14 cellular contexts compared by ENCODE assay signal in genomic region chr11:102470257-102470656, GRCh38. TPM values are rescaled to one million over a fixed set of nuclear protein-coding genes. Genes with fewer than 3 reads are reported as not detected.
A peak's percentile ranks its signal among the peaks of the same experiment; 100 is the strongest.
DNase-seq lines count a peak whose midpoint lies in the region; ATAC-seq and TF ChIP-seq lines count a peak whose summit lies in the region.
"Had no signal": no experiment of that assay in that cellular context is flagged by ENCODE, and none has a peak within 500 bp of the region (broad histone marks: within the 10 kb centered on the region; RNA-seq: fewer than 3 reads in every experiment).

No MANE protein-coding gene starts in this region.

- peaks cover 9% of the 10 kb centered on the region for H3K36me3 Mint-ChIP-seq in activated naive CD4-positive, alpha-beta T cell treated with anti-CD3 and anti-CD28 coated beads, Interleukin-2, amount 10 ng/mL, durations not matched to agents 7 days and 5 days
- H3K36me3 Mint-ChIP-seq in activated naive CD4-positive, alpha-beta T cell treated with anti-CD3 and anti-CD28 coated beads, Interleukin-2, amount 50 U/mL, for 24 hours, result no peaks in the 10 kb centered on the region
- H3K36me3 Mint-ChIP-seq in stimulated activated memory B cell treated with anti-CD40 and anti-IgM and Interleukin-4, amounts not matched to agents 10 μg/mL and 1 μg/mL and 100 μg/mL, for 72 hours, result no peaks in the 10 kb centered on the region

- peaks cover 24% of the 10 kb centered on the region for H3K4me1 ChIP-seq in upper lobe of right lung

- peak overlapping the region; percentile 64 for H3K4me3 Mint-ChIP-seq in activated naive CD4-positive, alpha-beta T cell treated with anti-CD3 and anti-CD28 coated beads, Interleukin-2, amount 10 ng/mL, durations not matched to agents 7 days and 5 days
- H3K4me3 Mint-ChIP-seq in activated naive CD4-positive, alpha-beta T cell treated with anti-CD3 and anti-CD28 coated beads, Interleukin-2, amount 50 U/mL, for 24 hours, result peak overlapping the region; percentile 49
- H3K4me3 Mint-ChIP-seq in stimulated activated memory B cell treated with anti-CD40 and anti-IgM and Interleukin-4, amounts not matched to agents 10 μg/mL and 1 μg/mL and 100 μg/mL, for 72 hours, result no peak overlapping the region
- H3K4me3 Mint-ChIP-seq: neural crest cell had no signal

- peaks cover 97% of the 10 kb centered on the region for H3K4me1 Mint-ChIP-seq in activated naive CD4-positive, alpha-beta T cell treated with anti-CD3 and anti-CD28 coated beads, Interleukin-2, amount 10 ng/mL, durations not matched to agents 7 days and 5 days
- H3K4me1 Mint-ChIP-seq in activated naive CD4-positive, alpha-beta T cell treated with anti-CD3 and anti-CD28 coated beads, Interleukin-2, amount 50 U/mL, for 24 hours, result peaks cover 89% of the 10 kb centered on the region
- peaks cover 61% of the 10 kb centered on the region for H3K4me1 Mint-ChIP-seq in stimulated activated memory B cell treated with anti-CD40 and anti-IgM and Interleukin-4, amounts not matched to agents 10 μg/mL and 1 μg/mL and 100 μg/mL, for 72 hours
- H3K4me1 Mint-ChIP-seq: neural crest cell had no signal

- no peaks in the 10 kb centered on the region for H3K36me3 ChIP-seq in upper lobe of right lung
- H3K36me3 ChIP-seq: upper lobe of left lung had no signal

- no peak for ATAC-seq in stimulated activated memory B cell treated with anti-CD40 and anti-IgM and Interleukin-4, amounts not matched to agents 10 μg/mL and 1 μg/mL and 100 μg/mL, for 72 hours
- ATAC-seq in upper lobe of right lung (no peak), GM21786 (IDR thresholded peaks at IDR 0.05; ENCODE audit: unreplicated experiment) (no peak)

- no peak for TF ChIP-seq CTCF in upper lobe of right lung (IDR thresholded peaks at IDR 0.05)

- no peaks in the 10 kb centered on the region for H3K27me3 Mint-ChIP-seq in activated naive CD4-positive, alpha-beta T cell treated with anti-CD3 and anti-CD28 coated beads, Interleukin-2, amount 10 ng/mL, durations not matched to agents 7 days and 5 days
- H3K27me3 Mint-ChIP-seq in activated naive CD4-positive, alpha-beta T cell treated with anti-CD3 and anti-CD28 coated beads, Interleukin-2, amount 50 U/mL, for 24 hours, result no peaks in the 10 kb centered on the region
- peaks cover 9% of the 10 kb centered on the region for H3K27me3 Mint-ChIP-seq in stimulated activated memory B cell treated with anti-CD40 and anti-IgM and Interleukin-4, amounts not matched to agents 10 μg/mL and 1 μg/mL and 100 μg/mL, for 72 hours

- peak overlapping the region; percentile 82 for H3K27ac Mint-ChIP-seq in activated naive CD4-positive, alpha-beta T cell treated with anti-CD3 and anti-CD28 coated beads, Interleukin-2, amount 10 ng/mL, durations not matched to agents 7 days and 5 days
- peak overlapping the region; percentile 44 for H3K27ac Mint-ChIP-seq in activated naive CD4-positive, alpha-beta T cell treated with anti-CD3 and anti-CD28 coated beads, Interleukin-2, amount 50 U/mL, for 24 hours
- peak overlapping the region; percentile 74 for H3K27ac Mint-ChIP-seq in stimulated activated memory B cell treated with anti-CD40 and anti-IgM and Interleukin-4, amounts not matched to agents 10 μg/mL and 1 μg/mL and 100 μg/mL, for 72 hours

- no peaks in the 10 kb centered on the region for H3K9me3 ChIP-seq in upper lobe of right lung
- H3K9me3 ChIP-seq: upper lobe of left lung had no signal

- intact Hi-C loops in upper lobe of right lung (cut with DNase I), result no loop called here

- CTCF ChIA-PET in activated naive CD4-positive, alpha-beta T cell treated with anti-CD3 and anti-CD28 coated beads, Interleukin-2, amount 10 ng/mL, durations not matched to agents 7 days and 5 days (lab: Charles Lee), result no interaction called here

- no peaks in the 10 kb centered on the region for H3K9me3 Mint-ChIP-seq in activated naive CD4-positive, alpha-beta T cell treated with anti-CD3 and anti-CD28 coated beads, Interleukin-2, amount 10 ng/mL, durations not matched to agents 7 days and 5 days
- H3K9me3 Mint-ChIP-seq in activated naive CD4-positive, alpha-beta T cell treated with anti-CD3 and anti-CD28 coated beads, Interleukin-2, amount 50 U/mL, for 24 hours, result no peaks in the 10 kb centered on the region
- no peaks in the 10 kb centered on the region for H3K9me3 Mint-ChIP-seq in stimulated activated memory B cell treated with anti-CD40 and anti-IgM and Interleukin-4, amounts not matched to agents 10 μg/mL and 1 μg/mL and 100 μg/mL, for 72 hours
- H3K9me3 Mint-ChIP-seq: neural crest cell had no signal

- H3K27me3 ChIP-seq in upper lobe of right lung, result no peaks in the 10 kb centered on the region
- H3K27me3 ChIP-seq: upper lobe of left lung had no signal

- H3K27ac ChIP-seq in upper lobe of right lung, result no peak overlapping the region
- H3K27ac ChIP-seq: epithelial cell of prostate, upper lobe of left lung had no signal

- H3K4me3 ChIP-seq in upper lobe of right lung, result no peak overlapping the region
- H3K4me3 ChIP-seq: upper lobe of left lung had no signal

- peak; percentile 56 for DNase-seq in activated naive CD4-positive, alpha-beta T cell treated with anti-CD3 and anti-CD28 coated beads, Interleukin-2, amount 10 ng/mL, durations not matched to agents 7 days and 5 days
- no peak for DNase-seq in activated naive CD4-positive, alpha-beta T cell treated with anti-CD3 and anti-CD28 coated beads, Interleukin-2, amount 50 U/mL, for 16 hours
- DNase-seq in T follicular helper cell (ENCODE audit: low read depth), result peak; percentile 14
- no peak for DNase-seq in NK-92 treated with Interleukin-12 subunit alpha and Interleukin-12 subunit beta, amount 100 ng/mL, for 24 hours (lab: John Stamatoyannopoulos, UW)
- no peak for DNase-seq in upper lobe of right lung
- DNase-seq: NCI-H2029 treated with DMSO at 0.1 percent for 48 hours; NCI-H524 treated with DMSO at 0.1 percent for 48 hours; stimulated activated CD4-positive, alpha-beta T cell treated with anti-CD3 and anti-CD28 coated beads, Interleukin-1b, Interleukin-23, amount 100 ng/mL, for 48 hours; upper lobe of left lung had no signal

RNA-seq across cellular contexts. Expression of gene TMEM123, which starts 17.7 kb away (rescaled TPM):
- 203 TPM for total RNA-seq in upper lobe of right lung

Comparison
In these comparisons a context has a peak if more than half of its experiments do, and no peak if none do; other contexts are left out.
1. DNase-seq: peak in activated naive CD4-positive, alpha-beta T cell treated with anti-CD3 and anti-CD28 coated beads, Interleukin-2, amount 10 ng/mL, durations not matched to agents 7 days and 5 days (single experiment) and T follicular helper cell (single experiment); none in activated naive CD4-positive, alpha-beta T cell treated with anti-CD3 and anti-CD28 coated beads, Interleukin-2, amount 50 U/mL, for 16 hours (single experiment), NK-92 treated with Interleukin-12 subunit alpha and Interleukin-12 subunit beta, amount 100 ng/mL, for 24 hours (single experiment) and upper lobe of right lung (single experiment).
2. Peak in every context shown above with its lines, with median percentiles within 50 percentile points of each other: H3K27ac Mint-ChIP-seq.